In the genomic region with DNA sequence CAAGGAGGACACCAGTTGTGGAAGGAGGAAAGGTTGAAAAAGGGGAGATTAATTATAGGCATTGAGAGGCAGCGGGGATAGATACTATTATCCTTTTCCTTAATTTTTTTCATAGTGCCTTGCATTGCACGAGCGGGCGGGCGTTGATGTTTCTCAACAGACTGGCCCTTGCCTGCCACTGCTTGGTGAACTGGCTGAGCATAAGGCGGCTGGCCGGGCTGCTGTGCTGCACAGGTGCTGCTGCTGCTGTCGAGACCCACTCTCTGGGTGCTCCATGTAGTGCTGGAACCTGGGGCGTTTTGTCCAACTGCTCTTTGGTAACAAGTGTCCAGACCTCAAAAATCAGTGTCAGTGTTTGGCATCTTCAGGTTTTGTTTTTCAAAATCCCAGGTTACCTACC, we compare ENCODE assay signal across 20 cellular contexts.
"Had no signal": no experiment of that assay in that cellular context is flagged by ENCODE, and none has a peak within 500 bp of the region (broad histone marks: within the 10 kb centered on the region; RNA-seq: fewer than 3 reads in every experiment).

No MANE protein-coding gene starts in this region.

- ATAC-seq: K562, SK-N-SH treated with all-trans-retinoic acid at 6 μM for 48 hours had no signal

- H3K27me3 ChIP-seq: SJCRH30 had no signal

- H3K4me1 ChIP-seq: SJCRH30 had no signal

- H3K27ac ChIP-seq: HL-60, KMS-11, SJCRH30 had no signal

- DNase-seq: Kasumi-1, MM.1S, NCI-H1092 treated with DMSO at 0.1 percent for 48 hours, NCI-H1436, NCI-H187, NCI-H2029, NCI-H2081 treated with DMSO at 0.1 percent for 48 hours, NCI-H345, NCI-H446 treated with DMSO at 0.1 percent for 48 hours, NCI-H510A treated with DMSO at 0.1 percent for 48 hours, NCI-H69, NCI-H774, RPMI8226, SHP77, SJCRH30 had no signal

- H3K9me3 ChIP-seq: SJCRH30 had no signal

- H3K36me3 ChIP-seq: SJCRH30 had no signal

- H3K27ac Mint-ChIP-seq: IgD-negative memory B cell had no signal

- H3K4me3 Mint-ChIP-seq: IgD-negative memory B cell had no signal

- H3K4me3 ChIP-seq: K562, SJCRH30 had no signal

- H3K4me1 Mint-ChIP-seq: IgD-negative memory B cell had no signal
